ENCODE assay signal across 7 cellular contexts in the genomic region with DNA sequence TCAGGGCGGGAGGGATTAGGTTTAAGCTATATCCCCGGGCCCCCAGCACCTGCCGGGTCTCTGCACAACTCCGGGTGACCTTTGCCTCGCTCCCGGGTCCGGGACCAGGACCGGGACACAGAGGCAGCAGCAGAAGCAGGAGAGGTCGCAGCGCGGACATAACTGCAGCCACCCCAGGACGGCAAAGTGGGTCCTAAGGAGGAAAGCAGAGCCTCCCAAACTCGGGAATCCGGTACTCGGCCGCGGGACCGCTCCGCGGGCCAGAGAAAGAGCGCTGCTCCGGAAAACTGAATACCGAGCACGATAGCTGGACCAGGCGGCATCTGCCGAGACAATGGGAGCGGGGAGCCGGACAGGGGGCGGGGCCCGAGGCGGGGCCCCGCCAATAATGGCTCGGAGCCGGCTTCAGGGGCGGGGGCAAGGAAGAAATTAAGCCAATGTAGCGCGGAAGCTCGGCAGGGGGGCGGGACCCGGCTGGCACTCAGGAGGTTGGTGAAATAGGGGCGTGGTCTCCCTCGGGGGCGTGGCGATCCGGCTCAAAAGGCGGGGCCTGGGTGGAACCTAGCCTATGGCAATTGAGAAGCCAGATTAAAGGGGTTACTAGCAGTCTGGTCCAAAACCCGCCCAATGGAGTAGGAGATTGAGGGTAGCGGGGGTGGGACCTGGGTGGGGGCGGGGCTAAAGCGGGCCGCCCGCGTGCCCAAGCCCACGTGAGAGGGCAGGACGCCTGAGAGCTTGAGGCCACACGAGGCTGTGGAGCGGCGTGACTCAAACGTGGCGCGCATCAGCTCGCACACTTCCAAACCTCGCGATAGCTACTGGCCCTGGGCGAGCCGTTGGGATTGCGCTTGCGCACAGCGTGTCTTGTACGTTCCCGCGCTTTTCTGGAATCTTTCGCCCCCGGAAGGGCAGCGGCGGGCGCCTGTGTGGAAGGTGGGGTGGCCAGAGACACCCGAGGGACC.
DNase-seq lines count a peak whose midpoint lies in the region; ATAC-seq and TF ChIP-seq lines count a peak whose summit lies in the region.

A gene with protein sequence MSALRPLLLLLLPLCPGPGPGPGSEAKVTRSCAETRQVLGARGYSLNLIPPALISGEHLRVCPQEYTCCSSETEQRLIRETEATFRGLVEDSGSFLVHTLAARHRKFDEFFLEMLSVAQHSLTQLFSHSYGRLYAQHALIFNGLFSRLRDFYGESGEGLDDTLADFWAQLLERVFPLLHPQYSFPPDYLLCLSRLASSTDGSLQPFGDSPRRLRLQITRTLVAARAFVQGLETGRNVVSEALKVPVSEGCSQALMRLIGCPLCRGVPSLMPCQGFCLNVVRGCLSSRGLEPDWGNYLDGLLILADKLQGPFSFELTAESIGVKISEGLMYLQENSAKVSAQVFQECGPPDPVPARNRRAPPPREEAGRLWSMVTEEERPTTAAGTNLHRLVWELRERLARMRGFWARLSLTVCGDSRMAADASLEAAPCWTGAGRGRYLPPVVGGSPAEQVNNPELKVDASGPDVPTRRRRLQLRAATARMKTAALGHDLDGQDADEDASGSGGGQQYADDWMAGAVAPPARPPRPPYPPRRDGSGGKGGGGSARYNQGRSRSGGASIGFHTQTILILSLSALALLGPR (minus strand): TSS at position 342 of the 962 bp plus-strand sequence. CDS start 182 bp downstream, at position 160.
A gene with protein sequence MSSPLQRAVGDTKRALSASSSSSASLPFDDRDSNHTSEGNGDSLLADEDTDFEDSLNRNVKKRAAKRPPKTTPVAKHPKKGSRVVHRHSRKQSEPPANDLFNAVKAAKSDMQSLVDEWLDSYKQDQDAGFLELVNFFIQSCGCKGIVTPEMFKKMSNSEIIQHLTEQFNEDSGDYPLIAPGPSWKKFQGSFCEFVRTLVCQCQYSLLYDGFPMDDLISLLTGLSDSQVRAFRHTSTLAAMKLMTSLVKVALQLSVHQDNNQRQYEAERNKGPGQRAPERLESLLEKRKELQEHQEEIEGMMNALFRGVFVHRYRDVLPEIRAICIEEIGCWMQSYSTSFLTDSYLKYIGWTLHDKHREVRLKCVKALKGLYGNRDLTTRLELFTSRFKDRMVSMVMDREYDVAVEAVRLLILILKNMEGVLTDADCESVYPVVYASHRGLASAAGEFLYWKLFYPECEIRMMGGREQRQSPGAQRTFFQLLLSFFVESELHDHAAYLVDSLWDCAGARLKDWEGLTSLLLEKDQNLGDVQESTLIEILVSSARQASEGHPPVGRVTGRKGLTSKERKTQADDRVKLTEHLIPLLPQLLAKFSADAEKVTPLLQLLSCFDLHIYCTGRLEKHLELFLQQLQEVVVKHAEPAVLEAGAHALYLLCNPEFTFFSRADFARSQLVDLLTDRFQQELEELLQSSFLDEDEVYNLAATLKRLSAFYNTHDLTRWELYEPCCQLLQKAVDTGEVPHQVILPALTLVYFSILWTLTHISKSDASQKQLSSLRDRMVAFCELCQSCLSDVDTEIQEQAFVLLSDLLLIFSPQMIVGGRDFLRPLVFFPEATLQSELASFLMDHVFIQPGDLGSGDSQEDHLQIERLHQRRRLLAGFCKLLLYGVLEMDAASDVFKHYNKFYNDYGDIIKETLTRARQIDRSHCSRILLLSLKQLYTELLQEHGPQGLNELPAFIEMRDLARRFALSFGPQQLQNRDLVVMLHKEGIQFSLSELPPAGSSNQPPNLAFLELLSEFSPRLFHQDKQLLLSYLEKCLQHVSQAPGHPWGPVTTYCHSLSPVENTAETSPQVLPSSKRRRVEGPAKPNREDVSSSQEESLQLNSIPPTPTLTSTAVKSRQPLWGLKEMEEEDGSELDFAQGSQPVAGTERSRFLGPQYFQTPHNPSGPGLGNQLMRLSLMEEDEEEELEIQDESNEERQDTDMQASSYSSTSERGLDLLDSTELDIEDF (plus strand): TSS at position 879 of the 962 bp plus-strand sequence. CDS start 2,639 bp downstream, outside the sequence.

- TF ChIP-seq CTCF in astrocyte of the cerebellum (IDR thresholded peaks at IDR 0.05; ENCODE audit: low read depth, low read length, missing control alignments): no peak
- no peak for TF ChIP-seq CTCF in retinal pigment epithelial cell (conservative IDR thresholded peaks at IDR 0.05; ENCODE audit: low read depth, low read length)

- peak; percentile 56 for ATAC-seq in GM18508 (IDR thresholded peaks at IDR 0.05; ENCODE audit: insufficient read depth, unreplicated experiment)
- ATAC-seq in HG02970 (IDR thresholded peaks at IDR 0.05; ENCODE audit: low FRiP score, unreplicated experiment): peak; percentile 69

- peak; percentile 93 for DNase-seq in NCI-H187 treated with DMSO at 0.1 percent for 48 hours (lab: John Stamatoyannopoulos, UW)
- DNase-seq in T-helper 22 cell (ENCODE audit: low read depth): peak; percentile 92
- DNase-seq in astrocyte of the cerebellum (ENCODE audit: low read depth): peak; percentile 87
- DNase-seq in hypothalamus (lab: John Stamatoyannopoulos, UW): peak in 50 of 51 donors; percentile 43 to 94 (median 83)
- peak; percentile 84 for DNase-seq in retinal pigment epithelial cell (ENCODE audit: low read depth)

- in situ Hi-C loops in astrocyte of the cerebellum (cut with HindIII; ENCODE audit: low sequenced_read_pairs): no loop called here

- H3K4me3 ChIP-seq in astrocyte of the cerebellum (ENCODE audit: low read depth, low read length) (peak within 1 kb of the TSS; percentile 84), retinal pigment epithelial cell (ENCODE audit: low read length) (peak within 1 kb of the TSS; percentile 94)

Comparison
In these comparisons a context has a peak if more than half of its experiments do, and no peak if none do; other contexts are left out.
1. Peak in every context shown above with its lines: DNase-seq, ATAC-seq and H3K4me3 ChIP-seq.